ENCODE assay signal across 10 cellular contexts in the genomic region with DNA sequence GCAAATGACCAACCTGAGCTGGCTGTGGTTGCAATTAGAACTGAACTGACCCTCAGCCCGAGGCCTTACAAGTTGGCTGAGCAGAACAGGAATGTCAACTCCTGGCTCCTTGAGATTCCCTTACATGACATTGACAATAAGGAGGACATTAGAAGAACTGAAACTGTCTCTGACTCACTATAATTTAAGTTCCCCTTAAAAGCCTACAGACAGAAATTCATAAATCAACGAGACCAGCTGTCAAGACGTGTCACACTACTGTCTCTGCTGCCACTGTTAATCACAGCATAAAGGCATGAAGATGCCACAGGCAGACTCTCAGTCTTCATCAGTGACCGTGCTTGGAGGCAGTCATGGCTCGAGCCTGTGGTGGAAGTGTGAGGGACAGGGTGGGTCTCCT.
DNase-seq lines count a peak whose midpoint lies in the region; ATAC-seq and TF ChIP-seq lines count a peak whose summit lies in the region.
"Had no signal": no experiment of that assay in that cellular context is flagged by ENCODE, and none has a peak within 500 bp of the region (broad histone marks: within the 10 kb centered on the region; RNA-seq: fewer than 3 reads in every experiment).

No MANE protein-coding gene starts in this region.

- DNase-seq in GM06990 (ENCODE audit: extremely low read depth, insufficient read length) = peak; percentile 25
- peak; percentile 36 for DNase-seq in NCI-H2227 treated with DMSO at 0.1 percent for 48 hours (lab: John Stamatoyannopoulos, UW)
- peak; percentile 77 for DNase-seq in left kidney (ENCODE audit: low read depth, low spot score)
- DNase-seq in GM19238 (ENCODE audit: insufficient read length, low spot score) = no peak
- no peak for DNase-seq in osteoblast (ENCODE audit: insufficient read length, low spot score, missing footprints)
- DNase-seq in HFFc6 = no peak
- DNase-seq: NCI-H1436; stimulated activated CD4-positive, alpha-beta T cell treated with anti-CD3 and anti-CD28 coated beads, Interleukin-2, amount 100 ng/mL, for 24 hours had no signal

- no peaks in the 10 kb centered on the region for H4K20me1 ChIP-seq in osteoblast (ENCODE audit: insufficient read depth, low read length)

- H3K27me3 Mint-ChIP-seq in HFFc6 (ENCODE audit: insufficient read depth) = peaks cover 1% of the 10 kb centered on the region

- no peaks in the 10 kb centered on the region for H3K36me3 ChIP-seq in GM06990 (ENCODE audit: control insufficient read depth, insufficient read depth, low read length)
- peaks cover 16% of the 10 kb centered on the region for H3K36me3 ChIP-seq in osteoblast (ENCODE audit: insufficient read depth, low read length)

- no peak overlapping the region for H3K27ac ChIP-seq in osteoblast (ENCODE audit: low read depth, low read length)

- no peak for TF ChIP-seq CTCF in GM06990 (IDR thresholded peaks at IDR 0.05; ENCODE audit: insufficient read depth, low read length, poor library complexity, severe bottlenecking)
- no peak for TF ChIP-seq CTCF in osteoblast (IDR thresholded peaks at IDR 0.05; ENCODE audit: extremely low read depth, low read depth, low read length)
- TF ChIP-seq CTCF in HFFc6 (IDR thresholded peaks at IDR 0.05) = no peak

- H3K27me3 ChIP-seq in GM06990 (replicated peaks; ENCODE audit: control insufficient read depth, insufficient read depth, low read length) (no peaks in the 10 kb centered on the region; the same call in 1 of the 2 replicates), osteoblast (ENCODE audit: insufficient read depth, low read length) (no peaks in the 10 kb centered on the region)

- H3K4me3 Mint-ChIP-seq in HFFc6 = no peak overlapping the region

- peaks cover 10% of the 10 kb centered on the region for H3K4me1 ChIP-seq in osteoblast (ENCODE audit: insufficient read depth, low read length)

- no peaks in the 10 kb centered on the region for H3K9me3 Mint-ChIP-seq in HFFc6

- no peaks in the 10 kb centered on the region for H3K9me3 ChIP-seq in osteoblast (ENCODE audit: low read depth, low read length)

- no peak overlapping the region for H3K4me2 ChIP-seq in osteoblast (ENCODE audit: insufficient read depth, low read length)

- H2AFZ ChIP-seq in osteoblast (ENCODE audit: low read length) = no peak overlapping the region

- no peak overlapping the region for H3K4me3 ChIP-seq in GM06990 (replicated peaks; ENCODE audit: low read depth, low read length)
- H3K4me3 ChIP-seq in osteoblast (ENCODE audit: insufficient read depth, low read length) = no peak overlapping the region

- H3K4me1 Mint-ChIP-seq in HFFc6 (ENCODE audit: low read depth) = peaks cover 35% of the 10 kb centered on the region

- peak; percentile 52 for ATAC-seq in GM21737 (IDR thresholded peaks at IDR 0.05; ENCODE audit: unreplicated experiment)
- no peak for ATAC-seq in HG03521 (IDR thresholded peaks at IDR 0.05; ENCODE audit: unreplicated experiment)

- H3K36me3 Mint-ChIP-seq in HFFc6 (ENCODE audit: low read depth) = peaks cover 28% of the 10 kb centered on the region

- H3K79me2 ChIP-seq in osteoblast (ENCODE audit: insufficient read depth, low read length) = no peaks in the 10 kb centered on the region

- no peak overlapping the region for H3K27ac Mint-ChIP-seq in HFFc6

Comparison
In these comparisons a context has a peak if more than half of its experiments do, and no peak if none do; other contexts are left out.
1. DNase-seq: peak in GM06990 (single experiment), NCI-H2227 treated with DMSO at 0.1 percent for 48 hours (single experiment) and left kidney (single experiment); none in GM19238 (single experiment), osteoblast (single experiment) and HFFc6 (single experiment).